17 cellular contexts compared by ENCODE assay signal in genomic region chr5:153696256-153696655, GRCh38.
DNase-seq lines count a peak whose midpoint lies in the region; ATAC-seq and TF ChIP-seq lines count a peak whose summit lies in the region.
"Had no signal": no experiment of that assay in that cellular context is flagged by ENCODE, and none has a peak within 500 bp of the region (broad histone marks: within the 10 kb centered on the region; RNA-seq: fewer than 3 reads in every experiment).

No MANE protein-coding gene starts in this region.

- H3K4me3 ChIP-seq in right atrium auricular region = no peak overlapping the region
- no peak overlapping the region for H3K4me3 ChIP-seq in left lung
- H3K4me3 ChIP-seq: BLaER1, HAP-1 had no signal

- no peak overlapping the region for H3K4me3 Mint-ChIP-seq in activated CD4-positive, alpha-beta T cell treated with anti-CD3 and anti-CD28 coated beads, Interleukin-2, amount 10 ng/mL, durations not matched to agents 24 days and 14 days
- H3K4me3 Mint-ChIP-seq: B cell; CD4-positive, CD25-positive, alpha-beta regulatory T cell; CD8-positive, alpha-beta T cell; HFFc6 had no signal

- intact Hi-C loops in left ventricle myocardium superior (cut with micrococcal nuclease) = no loop called here
- intact Hi-C loops in left lung (cut with DNase I) = no loop called here
- intact Hi-C loops in activated CD4-positive, alpha-beta T cell treated with anti-CD3 and anti-CD28 coated beads, Interleukin-2, amount 10 ng/mL, durations not matched to agents 24 days and 14 days (cut with micrococcal nuclease) = no loop called here

- TF ChIP-seq CTCF in right atrium auricular region (IDR thresholded peaks at IDR 0.05) = no peak
- TF ChIP-seq CTCF in left lung (IDR thresholded peaks at IDR 0.05) = no peak

- peak; percentile 4 for DNase-seq in NCI-H1105 treated with DMSO at 0.1 percent for 48 hours (lab: John Stamatoyannopoulos, UW)
- no peak for DNase-seq in NCI-H1105 (lab: John Stamatoyannopoulos, UW)
- DNase-seq in left ventricle myocardium superior = no peak
- no peak for DNase-seq in right atrium auricular region (ENCODE audit: low spot score)
- DNase-seq in left lung = no peak
- DNase-seq in activated CD4-positive, alpha-beta T cell treated with anti-CD3 and anti-CD28 coated beads, Interleukin-2, amount 10 ng/mL, durations not matched to agents 24 days and 14 days = no peak
- DNase-seq: Caco-2; CD4-positive, CD25-positive, alpha-beta regulatory T cell; CD8-positive, alpha-beta T cell; DMS153; GOT3; HFFc6 had no signal

- H3K36me3 ChIP-seq in right atrium auricular region (no peaks in the 10 kb centered on the region), left lung (no peaks in the 10 kb centered on the region)
- H3K36me3 ChIP-seq: BLaER1, HAP-1 had no signal

- H3K36me3 Mint-ChIP-seq in activated CD4-positive, alpha-beta T cell treated with anti-CD3 and anti-CD28 coated beads, Interleukin-2, amount 10 ng/mL, durations not matched to agents 24 days and 14 days (ENCODE audit: low read depth) = no peaks in the 10 kb centered on the region
- H3K36me3 Mint-ChIP-seq: CD4-positive, CD25-positive, alpha-beta regulatory T cell; CD8-positive, alpha-beta T cell had no signal

- no peak overlapping the region for H3K27ac Mint-ChIP-seq in activated CD4-positive, alpha-beta T cell treated with anti-CD3 and anti-CD28 coated beads, Interleukin-2, amount 10 ng/mL, durations not matched to agents 24 days and 14 days
- H3K27ac Mint-ChIP-seq: B cell; CD4-positive, CD25-positive, alpha-beta regulatory T cell; CD8-positive, alpha-beta T cell; HFFc6 had no signal

- H3K9me3 Mint-ChIP-seq in activated CD4-positive, alpha-beta T cell treated with anti-CD3 and anti-CD28 coated beads, Interleukin-2, amount 10 ng/mL, durations not matched to agents 24 days and 14 days = no peaks in the 10 kb centered on the region
- H3K9me3 Mint-ChIP-seq: CD8-positive, alpha-beta T cell; HFFc6 had no signal

- H3K9me3 ChIP-seq in right atrium auricular region (no peaks in the 10 kb centered on the region), left lung (no peaks in the 10 kb centered on the region)
- H3K9me3 ChIP-seq: BLaER1, Caco-2, HAP-1 had no signal

- H3K4me1 ChIP-seq in right atrium auricular region (no peaks in the 10 kb centered on the region), left lung (no peaks in the 10 kb centered on the region)
- H3K4me1 ChIP-seq: Caco-2, HAP-1 had no signal

- H3K27ac ChIP-seq in right atrium auricular region (no peak overlapping the region), left lung (no peak overlapping the region)
- H3K27ac ChIP-seq: 22Rv1, BLaER1, C4-2B had no signal

- H3K27me3 Mint-ChIP-seq in activated CD4-positive, alpha-beta T cell treated with anti-CD3 and anti-CD28 coated beads, Interleukin-2, amount 10 ng/mL, durations not matched to agents 24 days and 14 days = no peaks in the 10 kb centered on the region
- H3K27me3 Mint-ChIP-seq: B cell; CD4-positive, CD25-positive, alpha-beta regulatory T cell had no signal

- H3K27me3 ChIP-seq in right atrium auricular region (no peaks in the 10 kb centered on the region), left lung (no peaks in the 10 kb centered on the region)
- H3K27me3 ChIP-seq: BLaER1 had no signal

- ATAC-seq in left ventricle myocardium superior (peak; percentile 60), left lung (peak; percentile 31)
- ATAC-seq: CD8-positive, alpha-beta T cell had no signal

- H3K4me1 Mint-ChIP-seq in activated CD4-positive, alpha-beta T cell treated with anti-CD3 and anti-CD28 coated beads, Interleukin-2, amount 10 ng/mL, durations not matched to agents 24 days and 14 days = no peaks in the 10 kb centered on the region
- H3K4me1 Mint-ChIP-seq: B cell; CD4-positive, CD25-positive, alpha-beta regulatory T cell had no signal
